ENCODE assay signal across 8 cellular contexts in the genomic region with DNA sequence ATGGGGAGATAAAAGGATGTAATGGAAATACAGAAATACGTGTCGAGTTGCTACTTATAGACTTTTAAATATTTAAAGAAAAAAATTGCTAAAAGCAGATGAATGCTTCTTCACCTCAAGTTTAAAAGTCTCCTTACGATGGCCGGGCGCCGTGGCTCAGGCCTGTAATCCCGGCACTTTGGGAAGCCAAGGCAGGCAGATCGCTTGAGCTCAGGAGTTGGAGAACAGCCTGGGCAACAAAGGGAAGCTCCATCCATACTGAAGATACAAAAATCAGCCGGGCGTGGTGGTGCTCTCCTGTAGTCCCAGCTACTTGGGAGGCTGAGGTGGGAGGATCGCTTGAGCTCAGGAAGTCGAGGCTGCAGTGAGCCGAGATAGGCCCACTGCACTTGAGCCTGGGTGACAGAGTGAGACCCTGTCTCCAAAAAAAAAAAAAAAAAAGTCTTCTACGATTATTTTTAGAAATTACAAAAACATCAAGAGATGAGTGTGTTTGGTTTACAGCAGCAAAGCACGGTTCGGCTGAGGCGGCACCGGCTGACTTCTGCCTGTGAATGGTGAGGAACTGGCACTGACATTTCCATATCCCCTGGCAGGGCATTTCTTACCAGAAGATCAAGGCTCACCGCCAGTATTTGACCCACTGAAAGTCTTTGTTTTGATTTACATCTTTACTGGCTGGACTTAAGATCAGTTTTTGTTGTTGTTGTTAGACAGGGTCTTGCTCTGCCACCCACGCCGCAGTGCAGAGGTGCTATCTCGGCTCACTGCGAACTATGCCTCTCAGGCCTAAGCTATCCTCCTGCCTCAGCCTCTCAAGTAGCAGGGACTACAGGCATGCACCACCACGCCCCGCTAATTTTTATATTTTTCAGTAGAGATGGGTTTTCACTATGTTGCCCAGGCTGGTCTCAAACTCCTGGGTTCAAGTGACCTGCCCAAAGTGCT. TPM values are rescaled to one million over a fixed set of nuclear protein-coding genes. Genes with fewer than 3 reads are reported as not detected.
DNase-seq lines count a peak whose midpoint lies in the region; ATAC-seq, FAIRE-seq and TF ChIP-seq lines count a peak whose summit lies in the region.

No MANE protein-coding gene starts in this region.

- no peaks in the 10 kb centered on the region for H4K20me1 ChIP-seq in OCI-LY1 (ENCODE audit: insufficient read depth, low read length)

- WGBS in endodermal cell (ENCODE audit: insufficient coverage in 1 of 2, insufficient read length in 1 of 2), 2 experiments: 91 to 92% methylated on average over 20 to 25 of the region's 25 CpGs
- WGBS in lower leg skin, 2 donors: 90 to 91% methylated on average over 25 of the region's 25 CpGs

- intact Hi-C loops in CD8-positive, alpha-beta T cell (cut with DNase I, micrococcal nuclease): loop anchor here (1.0 to 10.0 kb wide), 6 partner anchors 17 to 1491 kb away; partner anchors contain the start of genes TEDC1 (in 2 of the 2), TEX22 (in 2 of the 2), PACS2 (in 1 of the 2) and TDRD9 (in 1 of the 2)
- intact Hi-C loops in posterior vena cava (cut with DNase I): no loop called here
- intact Hi-C loops in lower leg skin (cut with DNase I; ENCODE audit: low total_unique reads): no loop called here

- H3K9ac ChIP-seq in OCI-LY1 (ENCODE audit: low read length) (no peak overlapping the region), endodermal cell (ENCODE audit: extremely low read depth, low read length, poor library complexity, severe bottlenecking) (no peak overlapping the region)

- H3K4me1 Mint-ChIP-seq in CD8-positive, alpha-beta T cell (ENCODE audit: low read depth): peaks cover 15% of the 10 kb centered on the region
- H3K4me1 Mint-ChIP-seq in endodermal cell: peaks cover 8% of the 10 kb centered on the region

- no peak for FAIRE-seq in frontal cortex (lab: Jason Lieb, UNC)

- H3K79me2 ChIP-seq in OCI-LY1 (ENCODE audit: insufficient read depth, low read length): peaks cover 6% of the 10 kb centered on the region

- H3K36me3 ChIP-seq in CD8-positive, alpha-beta T cell (ENCODE audit: insufficient read depth, low read length): no peaks in the 10 kb centered on the region
- H3K36me3 ChIP-seq in OCI-LY1 (ENCODE audit: insufficient read depth, low read length) (no peaks in the 10 kb centered on the region), endodermal cell (ENCODE audit: control insufficient read depth, insufficient read depth, low read length) (no peaks in the 10 kb centered on the region)

- peak overlapping the region; percentile 67 for H3K4me2 ChIP-seq in OCI-LY1 (ENCODE audit: low read length)

- no peaks in the 10 kb centered on the region for H3F3A ChIP-seq in OCI-LY1 (ENCODE audit: insufficient read depth, low read length)

- H3K36me3 Mint-ChIP-seq in CD8-positive, alpha-beta T cell: peaks cover under 1% of the 10 kb centered on the region
- peaks cover 10% of the 10 kb centered on the region for H3K36me3 Mint-ChIP-seq in endodermal cell (ENCODE audit: low read depth)

- H3K4me3 Mint-ChIP-seq in CD8-positive, alpha-beta T cell: peak overlapping the region; percentile 80
- peak overlapping the region; percentile 60 for H3K4me3 Mint-ChIP-seq in endodermal cell

- H3K4me3 ChIP-seq in CD8-positive, alpha-beta T cell (ENCODE audit: low read depth, low read length): no peak overlapping the region
- peak overlapping the region; percentile 59 for H3K4me3 ChIP-seq in OCI-LY1 (ENCODE audit: low read depth, low read length, poor library complexity, severe bottlenecking)
- peak overlapping the region; percentile 71 for H3K4me3 ChIP-seq in endodermal cell (ENCODE audit: low read length)
- no peak overlapping the region for H3K4me3 ChIP-seq in lower leg skin (ENCODE audit: low read depth, poor library complexity, severe bottlenecking)

- ATAC-seq in CD8-positive, alpha-beta T cell: no peak
- no peak for ATAC-seq in esophagus mucosa

- H3K9me3 ChIP-seq in CD8-positive, alpha-beta T cell (ENCODE audit: low read length): no peaks in the 10 kb centered on the region
- H3K9me3 ChIP-seq in OCI-LY1 (ENCODE audit: low read length): no peaks in the 10 kb centered on the region
- H3K9me3 ChIP-seq in endodermal cell (ENCODE audit: control insufficient read depth, low read length): no peaks in the 10 kb centered on the region

- H3K27ac ChIP-seq in CD8-positive, alpha-beta T cell (ENCODE audit: low read depth, low read length): no peak overlapping the region
- no peak overlapping the region for H3K27ac ChIP-seq in OCI-LY1 (ENCODE audit: low read depth, low read length, poor library complexity, severe bottlenecking)
- no peak overlapping the region for H3K27ac ChIP-seq in endodermal cell (ENCODE audit: low read depth, low read length)

- TF ChIP-seq CTCF in CD8-positive, alpha-beta T cell (IDR thresholded peaks at IDR 0.05): no peak
- no peak for TF ChIP-seq CTCF in OCI-LY1 (IDR thresholded peaks at IDR 0.05; ENCODE audit: low read length)
- no peak for TF ChIP-seq CTCF in endodermal cell (conservative IDR thresholded peaks at IDR 0.05)
- no peak for TF ChIP-seq CTCF in lower leg skin (IDR thresholded peaks at IDR 0.05)

- CTCF ChIA-PET in CD8-positive, alpha-beta T cell (lab: Charles Lee): interaction anchor here (1.3 to 1.4 kb wide), 3 partner anchors 13 to 74 kb away, joined by 4 to 9 read pairs (median 5); no protein-coding TSS in a partner anchor

- H3K27me3 ChIP-seq in CD8-positive, alpha-beta T cell (ENCODE audit: insufficient read depth, low read length): peaks cover 4% of the 10 kb centered on the region
- peaks cover 22% of the 10 kb centered on the region; the same call in 1 of the 2 replicates for H3K27me3 ChIP-seq in OCI-LY1 (ENCODE audit: insufficient read depth, low read length)
- H3K27me3 ChIP-seq in endodermal cell (ENCODE audit: control insufficient read depth, insufficient read depth, low read length, poor library complexity, severe bottlenecking): peaks cover 37% of the 10 kb centered on the region

- no peak for DNase-seq in CD8-positive, alpha-beta T cell
- DNase-seq in endodermal cell: peak; percentile 43
- DNase-seq in posterior vena cava (ENCODE audit: low spot score): peak; percentile 62
- no peak for DNase-seq in DMS153 treated with DMSO at 0.1 percent for 48 hours (lab: John Stamatoyannopoulos, UW; ENCODE audit: unreplicated experiment)
- no peak for DNase-seq in frontal cortex (ENCODE audit: low spot score in 2 of 2)
- no peak for DNase-seq in lower leg skin (ENCODE audit: low spot score in 2 of 2)

- H3K9me2 ChIP-seq in OCI-LY1 (ENCODE audit: low read depth, low read length): no peaks in the 10 kb centered on the region

- H3K4me1 ChIP-seq in CD8-positive, alpha-beta T cell (ENCODE audit: insufficient read depth, low read length): peaks cover 30% of the 10 kb centered on the region
- H3K4me1 ChIP-seq in OCI-LY1 (ENCODE audit: insufficient read depth, low read length, severe bottlenecking) (peaks cover 26% of the 10 kb centered on the region), endodermal cell (ENCODE audit: control insufficient read depth, insufficient read depth, low read length) (peaks cover 4% of the 10 kb centered on the region)

- H3K27me3 Mint-ChIP-seq in CD8-positive, alpha-beta T cell (ENCODE audit: low read depth): peaks cover 9% of the 10 kb centered on the region
- H3K27me3 Mint-ChIP-seq in endodermal cell (ENCODE audit: insufficient read depth): peaks cover 46% of the 10 kb centered on the region

- no peak overlapping the region for H3K27ac Mint-ChIP-seq in CD8-positive, alpha-beta T cell
- no peak overlapping the region for H3K27ac Mint-ChIP-seq in endodermal cell

- POLR2A ChIA-PET in CD8-positive, alpha-beta T cell (lab: Charles Lee): interaction anchor here (0.7 to 1.5 kb wide), 3 partner anchors 27 to 115 kb away, joined by 3 read pairs; partner anchors contain the start of gene BRF1

- H2AFZ ChIP-seq in OCI-LY1 (ENCODE audit: low read length): no peak overlapping the region

- TF ChIP-seq POLR2A in lower leg skin (IDR thresholded peaks at IDR 0.05): no peak

- no peaks in the 10 kb centered on the region for H3K9me3 Mint-ChIP-seq in CD8-positive, alpha-beta T cell
- H3K9me3 Mint-ChIP-seq in endodermal cell: no peaks in the 10 kb centered on the region

RNA-seq across cellular contexts. Expression of gene MTA1, which starts 3.9 kb away (rescaled TPM):
- 10 to 100 TPM; 75.8 to 90.1 TPM for total RNA-seq in CD8-positive, alpha-beta T cell
- total RNA-seq in endodermal cell (100 to 1,000 TPM; 245 to 246 TPM), posterior vena cava (10 to 100 TPM; 60.7 to 62.0 TPM), frontal cortex (42.0 TPM), lower leg skin (10 to 100 TPM; 39.3 to 56.7 (median 46.4) TPM), esophagus mucosa (30.9 TPM)
- 182 TPM for polyA plus RNA-seq in endodermal cell (2013, experiment 1 of 2)
- polyA plus RNA-seq in endodermal cell (2013, experiment 2 of 2): 153 TPM

RNA-seq across cellular contexts. Expression of gene TEX22, which starts 17.4 kb away (rescaled TPM):
- 1 to 10 TPM in 1 of 2 experiments, not detected in 1; 1.1 TPM for total RNA-seq in CD8-positive, alpha-beta T cell
- total RNA-seq in endodermal cell (1 to 10 TPM; 1.9 to 3.5 TPM), posterior vena cava (under 1 TPM; 0.23 to 0.71 TPM), frontal cortex (0.41 TPM), lower leg skin (under 1 TPM in 2 of 4 donors, not detected in 2; 0.17 to 0.34 TPM), esophagus mucosa (2.0 TPM)
- polyA plus RNA-seq in endodermal cell (2013, experiment 1 of 2): 0.57 TPM
- polyA plus RNA-seq in endodermal cell (2013, experiment 2 of 2): 1.2 TPM

RNA-seq across cellular contexts. Expression of gene CRIP2, which starts 58.9 kb away (rescaled TPM):
- total RNA-seq in CD8-positive, alpha-beta T cell: 10 to 100 TPM; 17.1 to 20.7 TPM
- 1 to 10 TPM; 3.9 to 5.3 TPM for total RNA-seq in endodermal cell
- polyA plus RNA-seq in endodermal cell (2013, experiment 1 of 2): 96.3 TPM
- 93.1 TPM for polyA plus RNA-seq in endodermal cell (2013, experiment 2 of 2)
- 100 to 1,000 TPM; 187 to 199 TPM for total RNA-seq in posterior vena cava
- total RNA-seq in frontal cortex: 88.0 TPM
- 100 to 1,000 TPM; 103 to 203 (median 141) TPM for total RNA-seq in lower leg skin
- 51.5 TPM for total RNA-seq in esophagus mucosa

Comparison
In these comparisons a context has a peak if more than half of its experiments do, and no peak if none do; other contexts are left out.
1. DNase-seq: peak in endodermal cell (single experiment) and posterior vena cava (single experiment); none in CD8-positive, alpha-beta T cell (0 of 7), DMS153 treated with DMSO at 0.1 percent for 48 hours (single experiment), frontal cortex (0 of 2) and lower leg skin (0 of 2).
2. H3K4me3 ChIP-seq: peak in OCI-LY1 (single experiment) and endodermal cell (single experiment); none in CD8-positive, alpha-beta T cell (single experiment) and lower leg skin (single experiment).
3. intact Hi-C loops: an anchor here in CD8-positive, alpha-beta T cell (1.0 to 10.0 kb wide); none called in posterior vena cava and lower leg skin.